ENCODE assay signal across 8 cellular contexts in genomic region chr9:97983524-97984187, GRCh38. TPM values are rescaled to one million over a fixed set of nuclear protein-coding genes. Genes with fewer than 3 reads are reported as not detected.
DNase-seq lines count a peak whose midpoint lies in the region; ATAC-seq, FAIRE-seq and TF ChIP-seq lines count a peak whose summit lies in the region.

No MANE protein-coding gene starts in this region.

- H3K4me3 ChIP-seq in NT2/D1 (ENCODE audit: insufficient read length, low read depth): peak overlapping the region; percentile 82
- peak overlapping the region; percentile 93 for H3K4me3 ChIP-seq in suprapubic skin

- H3K9me3 ChIP-seq in NT2/D1 (ENCODE audit: insufficient read depth, low read length): no peaks in the 10 kb centered on the region
- no peaks in the 10 kb centered on the region for H3K9me3 ChIP-seq in suprapubic skin

- H3K36me3 ChIP-seq in NT2/D1 (ENCODE audit: insufficient read depth, insufficient read length, low read length) (peaks cover 6% of the 10 kb centered on the region), suprapubic skin (no peaks in the 10 kb centered on the region)

- DNase-seq in GM12891 (ENCODE audit: insufficient read length, low spot score) (peak; percentile 37), NT2/D1 (ENCODE audit: low read depth, low spot score) (no peak), frontal cortex (ENCODE audit: low spot score in 2 of 2) (peak; percentile 69 to 83), nucleus accumbens (lab: John Stamatoyannopoulos, UW) (peak in 35 of 56 donors; percentile 23 to 95 (median 67)), suprapubic skin (ENCODE audit: low spot score in 2 of 2) (peak; percentile 77 to 82)
- peak; percentile 51 for DNase-seq in activated gamma-delta T cell treated with anti-CD3 and anti-CD28 coated beads, Interleukin-2, amount 50 U/mL, for 16 hours (ENCODE audit: low read depth)

- peak overlapping the region; percentile 99 for H3K27ac ChIP-seq in suprapubic skin

- H3K27me3 ChIP-seq in NT2/D1 (ENCODE audit: insufficient read depth, insufficient read length) (peaks cover 42% of the 10 kb centered on the region), suprapubic skin (no peaks in the 10 kb centered on the region)

- ATAC-seq in HG02642 (IDR thresholded peaks at IDR 0.05; ENCODE audit: poor library complexity, unreplicated experiment): peak; percentile 20
- no peak for ATAC-seq in HG02571 (IDR thresholded peaks at IDR 0.05; ENCODE audit: unreplicated experiment)

- no peak for TF ChIP-seq CTCF in suprapubic skin (IDR thresholded peaks at IDR 0.05)

- H3K4me1 ChIP-seq in NT2/D1 (ENCODE audit: insufficient read depth, insufficient read length): peaks cover 4% of the 10 kb centered on the region
- peaks cover 71% of the 10 kb centered on the region for H3K4me1 ChIP-seq in suprapubic skin

- peak overlapping the region; percentile 97 for H3K9ac ChIP-seq in NT2/D1 (ENCODE audit: insufficient read length, low read depth)

- 0 out of 2 replicates have a peak, but pooled peaks have one; percentile 34 for TF ChIP-seq POLR2A in GM12891 (IDR thresholded peaks at IDR 0.05; ENCODE audit: low read depth, low read length)
- TF ChIP-seq POLR2A in suprapubic skin (IDR thresholded peaks at IDR 0.05): no peak

- no peak for FAIRE-seq in GM12891 (lab: Jason Lieb, UNC)
- FAIRE-seq in frontal cortex (lab: Jason Lieb, UNC): no peak

- no peak for TF ChIP-seq EP300 in suprapubic skin (IDR thresholded peaks at IDR 0.05)

- 3% methylated on average over 19 of the region's 70 CpGs for WGBS in suprapubic skin

TF ChIP-seq in GM12891, 5 proteins besides CTCF, POLR2A, EP300 and RAD21:
- TF ChIP-seq POLR2AphosphoS5 (IDR thresholded peaks at IDR 0.05; ENCODE audit: low read depth, low read length) (no peak), POU2F2 (IDR thresholded peaks at IDR 0.05; ENCODE audit: low read depth, low read length) (no peak), TAF1 (IDR thresholded peaks at IDR 0.05; ENCODE audit: low read depth, low read length) (no peak), SPI1 (IDR thresholded peaks at IDR 0.05; ENCODE audit: low read depth, low read length) (no peak), PAX5 (IDR thresholded peaks at IDR 0.05; ENCODE audit: insufficient read depth, low read length, severe bottlenecking) (no peak)

RNA-seq across cellular contexts. Expression of gene ANP32B, which starts 0.5 kb away (rescaled TPM):
- 230 TPM for polyA plus RNA-seq in GM12891 (2012; ENCODE audit: low read depth, missing spikeins)
- 6.1 TPM for total RNA-seq in frontal cortex
- 10 to 100 TPM; 34.8 to 71.6 (median 59.1) TPM for total RNA-seq in suprapubic skin

RNA-seq across cellular contexts. Expression of gene HEMGN, which starts 45.7 kb away (rescaled TPM):
- polyA plus RNA-seq in GM12891 (2012; ENCODE audit: low read depth, missing spikeins): 0.06 TPM
- total RNA-seq in frontal cortex (3.7 TPM), suprapubic skin (not detected)
